Comparison of ENCODE assay signal across 1 cellular context in genomic region chr11:45917623-45918330, GRCh38.
TF ChIP-seq lines count a peak whose summit lies in the region.

Gene PEX16 (minus strand): TSS chr11:45917877. CDS start chr11:45917811, 66 bp downstream.

TF ChIP-seq in HepG2, 621 proteins besides CTCF, POLR2A, EP300 and RAD21 (continued from another document and continues in another):
- TF ChIP-seq GPBP1L1 (CRISPR knock-in tag; IDR thresholded peaks at IDR 0.05) (no peak), MNT (IDR thresholded peaks at IDR 0.05) (no peak), IKZF4 (CRISPR knock-in tag; IDR thresholded peaks at IDR 0.05; ENCODE audit: borderline replicate concordance, low read depth, not compliant biosample characterization) (no peak), POLR2G (IDR thresholded peaks at IDR 0.05; ENCODE audit: low read depth, low read length) (peak; percentile 79), ZSCAN5A (CRISPR knock-in tag; IDR thresholded peaks at IDR 0.05; ENCODE audit: borderline replicate concordance) (no peak), ELF1 (CRISPR knock-in tag; IDR thresholded peaks at IDR 0.05) (peak; percentile 97), ATF1 (CRISPR knock-in tag; IDR thresholded peaks at IDR 0.05) (no peak), ZFP62 (CRISPR knock-in tag; IDR thresholded peaks at IDR 0.05) (no peak), AKAP8 (CRISPR knock-in tag; IDR thresholded peaks at IDR 0.05) (no peak; the same call in 1 of the 2 replicates), SIX4 (CRISPR knock-in tag; IDR thresholded peaks at IDR 0.05) (no peak), TIGD3 (CRISPR knock-in tag; IDR thresholded peaks at IDR 0.05; ENCODE audit: borderline replicate concordance) (no peak), ZNF225 (CRISPR knock-in tag; IDR thresholded peaks at IDR 0.05) (no peak; the same call in 1 of the 2 replicates), TOPORS (CRISPR knock-in tag; IDR thresholded peaks at IDR 0.05) (no peak), ETV6 (CRISPR knock-in tag; conservative IDR thresholded peaks at IDR 0.05) (peak; percentile 26; the same call in 1 of the 2 replicates), YEATS4 (CRISPR knock-in tag; IDR thresholded peaks at IDR 0.05; ENCODE audit: borderline replicate concordance) (no peak; the same call in 1 of the 2 replicates), PHF5A (CRISPR knock-in tag; IDR thresholded peaks at IDR 0.05; ENCODE audit: low read depth, unreplicated experiment) (no peak), ASH2L (IDR thresholded peaks at IDR 0.05; ENCODE audit: insufficient read length, low read depth, low read length) (peak; percentile 63), ZNF260 (CRISPR knock-in tag; IDR thresholded peaks at IDR 0.05; ENCODE audit: borderline replicate concordance, low read depth) (no peak), ZSCAN25 (CRISPR knock-in tag; IDR thresholded peaks at IDR 0.05) (no peak; the same call in 1 of the 2 replicates), STAG1 (CRISPR knock-in tag; IDR thresholded peaks at IDR 0.05) (no peak), GPN1 (CRISPR knock-in tag; IDR thresholded peaks at IDR 0.05; ENCODE audit: borderline replicate concordance) (no peak), ZNF605 (CRISPR knock-in tag; IDR thresholded peaks at IDR 0.05) (peak; percentile 41; the same call in 1 of the 2 replicates), ZNF253 (CRISPR knock-in tag; IDR thresholded peaks at IDR 0.05; ENCODE audit: borderline replicate concordance) (no peak), ZFP37 (CRISPR knock-in tag; IDR thresholded peaks at IDR 0.05; ENCODE audit: borderline replicate concordance) (no peak), ZBTB26 (CRISPR knock-in tag; IDR thresholded peaks at IDR 0.05; ENCODE audit: borderline replicate concordance) (peak; percentile 43; the same call in 1 of the 2 replicates), ZNF354B (CRISPR knock-in tag; IDR thresholded peaks at IDR 0.05) (no peak), MED13 (CRISPR knock-in tag; IDR thresholded peaks at IDR 0.05) (no peak), SMAD3 (CRISPR knock-in tag; IDR thresholded peaks at IDR 0.05) (peak; percentile 64; the same call in 1 of the 2 replicates), XRCC5 (optimal IDR thresholded peaks at IDR 0.05; ENCODE audit: low read length) (peak; percentile 99), SALL2 (CRISPR knock-in tag; IDR thresholded peaks at IDR 0.05) (no peak), ZNF142 (CRISPR knock-in tag; IDR thresholded peaks at IDR 0.05) (peak; percentile 68; the same call in 1 of the 2 replicates), ZBTB46 (CRISPR knock-in tag; IDR thresholded peaks at IDR 0.05; ENCODE audit: borderline replicate concordance) (peak; percentile 67; the same call in 1 of the 2 replicates), ZSCAN31 (CRISPR knock-in tag; IDR thresholded peaks at IDR 0.05; ENCODE audit: low read depth) (peak; percentile 85), HDAC1 (CRISPR knock-in tag; IDR thresholded peaks at IDR 0.05) (peak; percentile 43; the same call in 1 of the 2 replicates), AGO2 (optimal IDR thresholded peaks at IDR 0.05; ENCODE audit: low read depth, low read length) (no peak), YY1 (IDR thresholded peaks at IDR 0.05; ENCODE audit: insufficient read depth, insufficient replicate concordance, low read depth, low read length) (peak; percentile 63), ZNF678 (CRISPR knock-in tag; IDR thresholded peaks at IDR 0.05) (0 out of 2 replicates have a peak, but pooled peaks have one; percentile 58), EHMT2 (IDR thresholded peaks at IDR 0.05; ENCODE audit: borderline replicate concordance, low read depth, low read length) (no peak), RORA (CRISPR knock-in tag; IDR thresholded peaks at IDR 0.05) (no peak), STAT5B (CRISPR knock-in tag; IDR thresholded peaks at IDR 0.05) (no peak), ZNF256 (CRISPR knock-in tag; conservative IDR thresholded peaks at IDR 0.05) (no peak), DNMT1 (CRISPR knock-in tag; IDR thresholded peaks at IDR 0.05) (no peak), ZBTB2 (CRISPR knock-in tag; IDR thresholded peaks at IDR 0.05; ENCODE audit: low read depth) (peak; percentile 86), ZFY (CRISPR knock-in tag; IDR thresholded peaks at IDR 0.05) (peak; percentile 64; the same call in 1 of the 2 replicates), PBX2 (CRISPR knock-in tag; IDR thresholded peaks at IDR 0.05) (no peak), CREB3 (CRISPR knock-in tag; IDR thresholded peaks at IDR 0.05) (no peak), MAFK (conservative IDR thresholded peaks at IDR 0.05 in 1 of 2, IDR thresholded peaks at IDR 0.05 in 1 of 2; ENCODE audit: low read length in 2 of 2) (no peak), ZNF33B (CRISPR knock-in tag; IDR thresholded peaks at IDR 0.05) (no peak), ZMYM4 (CRISPR knock-in tag; IDR thresholded peaks at IDR 0.05) (peak; percentile 27; the same call in 1 of the 2 replicates)
